ENCODE assay signal across 2 cellular contexts in the genomic region with DNA sequence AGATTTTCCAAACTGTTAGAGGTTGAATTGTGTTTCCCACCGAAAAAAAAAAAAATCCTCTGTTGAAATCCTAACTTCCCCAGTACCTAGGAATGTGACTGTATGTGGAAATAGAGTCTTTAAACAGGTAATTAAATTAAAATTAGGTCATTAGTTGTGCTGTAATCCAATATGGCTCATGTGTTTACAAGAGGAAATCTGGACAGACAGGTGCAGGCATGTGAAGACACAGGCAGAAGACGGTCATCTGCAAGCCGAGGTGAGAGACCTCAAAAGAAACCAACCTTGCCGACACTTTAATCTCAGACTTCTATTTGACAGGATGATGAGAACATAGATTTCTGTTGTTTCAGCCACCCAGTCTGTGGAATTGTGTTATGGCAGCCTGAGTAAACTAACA.
TF ChIP-seq lines count a peak whose summit lies in the region.

No MANE protein-coding gene starts in this region.

TF ChIP-seq in A549, 52 proteins besides CTCF, POLR2A, EP300 and RAD21:
- TF ChIP-seq CBX8 (IDR thresholded peaks at IDR 0.05) (no peak), POLR2AphosphoS2 (conservative IDR thresholded peaks at IDR 0.05; ENCODE audit: low read length) (no peak), RARB (CRISPR knock-in tag; IDR thresholded peaks at IDR 0.05) (no peak), RCOR1 (IDR thresholded peaks at IDR 0.05; ENCODE audit: low read depth, low read length) (no peak), SMC3 (IDR thresholded peaks at IDR 0.05) (no peak), CHD4 (IDR thresholded peaks at IDR 0.05; ENCODE audit: borderline replicate concordance) (no peak), FOSL2 (IDR thresholded peaks at IDR 0.05) (no peak), FOSL2 (CRISPR knock-in tag; IDR thresholded peaks at IDR 0.05) (no peak), CEBPB (IDR thresholded peaks at IDR 0.05) (no peak), HEYL (CRISPR knock-in tag; IDR thresholded peaks at IDR 0.05) (no peak), GATA3 (IDR thresholded peaks at IDR 0.05; ENCODE audit: borderline replicate concordance) (no peak), RFX5 (IDR thresholded peaks at IDR 0.05) (no peak), HOXA7 (CRISPR knock-in tag; IDR thresholded peaks at IDR 0.05) (no peak), CHD2 (IDR thresholded peaks at IDR 0.05; ENCODE audit: low read length, partially characterized antibody) (no peak)
- TF ChIP-seq, protein P1, sequence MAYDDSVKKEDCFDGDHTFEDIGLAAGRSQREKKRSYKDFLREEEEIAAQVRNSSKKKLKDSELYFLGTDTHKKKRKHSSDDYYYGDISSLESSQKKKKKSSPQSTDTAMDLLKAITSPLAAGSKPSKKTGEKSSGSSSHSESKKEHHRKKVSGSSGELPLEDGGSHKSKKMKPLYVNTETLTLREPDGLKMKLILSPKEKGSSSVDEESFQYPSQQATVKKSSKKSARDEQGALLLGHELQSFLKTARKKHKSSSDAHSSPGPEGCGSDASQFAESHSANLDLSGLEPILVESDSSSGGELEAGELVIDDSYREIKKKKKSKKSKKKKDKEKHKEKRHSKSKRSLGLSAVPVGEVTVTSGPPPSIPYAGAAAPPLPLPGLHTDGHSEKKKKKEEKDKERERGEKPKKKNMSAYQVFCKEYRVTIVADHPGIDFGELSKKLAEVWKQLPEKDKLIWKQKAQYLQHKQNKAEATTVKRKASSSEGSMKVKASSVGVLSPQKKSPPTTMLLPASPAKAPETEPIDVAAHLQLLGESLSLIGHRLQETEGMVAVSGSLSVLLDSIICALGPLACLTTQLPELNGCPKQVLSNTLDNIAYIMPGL (CRISPR knock-in tag; IDR thresholded peaks at IDR 0.05; ENCODE audit: borderline replicate concordance): no peak
- TF ChIP-seq, protein P2, sequence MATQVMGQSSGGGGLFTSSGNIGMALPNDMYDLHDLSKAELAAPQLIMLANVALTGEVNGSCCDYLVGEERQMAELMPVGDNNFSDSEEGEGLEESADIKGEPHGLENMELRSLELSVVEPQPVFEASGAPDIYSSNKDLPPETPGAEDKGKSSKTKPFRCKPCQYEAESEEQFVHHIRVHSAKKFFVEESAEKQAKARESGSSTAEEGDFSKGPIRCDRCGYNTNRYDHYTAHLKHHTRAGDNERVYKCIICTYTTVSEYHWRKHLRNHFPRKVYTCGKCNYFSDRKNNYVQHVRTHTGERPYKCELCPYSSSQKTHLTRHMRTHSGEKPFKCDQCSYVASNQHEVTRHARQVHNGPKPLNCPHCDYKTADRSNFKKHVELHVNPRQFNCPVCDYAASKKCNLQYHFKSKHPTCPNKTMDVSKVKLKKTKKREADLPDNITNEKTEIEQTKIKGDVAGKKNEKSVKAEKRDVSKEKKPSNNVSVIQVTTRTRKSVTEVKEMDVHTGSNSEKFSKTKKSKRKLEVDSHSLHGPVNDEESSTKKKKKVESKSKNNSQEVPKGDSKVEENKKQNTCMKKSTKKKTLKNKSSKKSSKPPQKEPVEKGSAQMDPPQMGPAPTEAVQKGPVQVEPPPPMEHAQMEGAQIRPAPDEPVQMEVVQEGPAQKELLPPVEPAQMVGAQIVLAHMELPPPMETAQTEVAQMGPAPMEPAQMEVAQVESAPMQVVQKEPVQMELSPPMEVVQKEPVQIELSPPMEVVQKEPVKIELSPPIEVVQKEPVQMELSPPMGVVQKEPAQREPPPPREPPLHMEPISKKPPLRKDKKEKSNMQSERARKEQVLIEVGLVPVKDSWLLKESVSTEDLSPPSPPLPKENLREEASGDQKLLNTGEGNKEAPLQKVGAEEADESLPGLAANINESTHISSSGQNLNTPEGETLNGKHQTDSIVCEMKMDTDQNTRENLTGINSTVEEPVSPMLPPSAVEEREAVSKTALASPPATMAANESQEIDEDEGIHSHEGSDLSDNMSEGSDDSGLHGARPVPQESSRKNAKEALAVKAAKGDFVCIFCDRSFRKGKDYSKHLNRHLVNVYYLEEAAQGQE (IDR thresholded peaks at IDR 0.05): no peak
- TF ChIP-seq, protein P3, sequence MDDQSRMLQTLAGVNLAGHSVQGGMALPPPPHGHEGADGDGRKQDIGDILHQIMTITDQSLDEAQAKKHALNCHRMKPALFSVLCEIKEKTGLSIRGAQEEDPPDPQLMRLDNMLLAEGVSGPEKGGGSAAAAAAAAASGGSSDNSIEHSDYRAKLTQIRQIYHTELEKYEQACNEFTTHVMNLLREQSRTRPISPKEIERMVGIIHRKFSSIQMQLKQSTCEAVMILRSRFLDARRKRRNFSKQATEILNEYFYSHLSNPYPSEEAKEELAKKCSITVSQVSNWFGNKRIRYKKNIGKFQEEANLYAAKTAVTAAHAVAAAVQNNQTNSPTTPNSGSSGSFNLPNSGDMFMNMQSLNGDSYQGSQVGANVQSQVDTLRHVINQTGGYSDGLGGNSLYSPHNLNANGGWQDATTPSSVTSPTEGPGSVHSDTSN (IDR thresholded peaks at IDR 0.05): no peak

TF ChIP-seq in H1, 55 proteins besides CTCF, POLR2A, EP300 and RAD21:
- TF ChIP-seq SIRT6 (IDR thresholded peaks at IDR 0.05; ENCODE audit: low read length) (no peak), POLR2AphosphoS5 (IDR thresholded peaks at IDR 0.05; ENCODE audit: low read depth, low read length) (no peak), JUND (IDR thresholded peaks at IDR 0.05; ENCODE audit: low read length) (no peak)
- TF ChIP-seq, protein P4, sequence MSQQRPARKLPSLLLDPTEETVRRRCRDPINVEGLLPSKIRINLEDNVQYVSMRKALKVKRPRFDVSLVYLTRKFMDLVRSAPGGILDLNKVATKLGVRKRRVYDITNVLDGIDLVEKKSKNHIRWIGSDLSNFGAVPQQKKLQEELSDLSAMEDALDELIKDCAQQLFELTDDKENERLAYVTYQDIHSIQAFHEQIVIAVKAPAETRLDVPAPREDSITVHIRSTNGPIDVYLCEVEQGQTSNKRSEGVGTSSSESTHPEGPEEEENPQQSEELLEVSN (IDR thresholded peaks at IDR 0.05): no peak
